In the genomic region with DNA sequence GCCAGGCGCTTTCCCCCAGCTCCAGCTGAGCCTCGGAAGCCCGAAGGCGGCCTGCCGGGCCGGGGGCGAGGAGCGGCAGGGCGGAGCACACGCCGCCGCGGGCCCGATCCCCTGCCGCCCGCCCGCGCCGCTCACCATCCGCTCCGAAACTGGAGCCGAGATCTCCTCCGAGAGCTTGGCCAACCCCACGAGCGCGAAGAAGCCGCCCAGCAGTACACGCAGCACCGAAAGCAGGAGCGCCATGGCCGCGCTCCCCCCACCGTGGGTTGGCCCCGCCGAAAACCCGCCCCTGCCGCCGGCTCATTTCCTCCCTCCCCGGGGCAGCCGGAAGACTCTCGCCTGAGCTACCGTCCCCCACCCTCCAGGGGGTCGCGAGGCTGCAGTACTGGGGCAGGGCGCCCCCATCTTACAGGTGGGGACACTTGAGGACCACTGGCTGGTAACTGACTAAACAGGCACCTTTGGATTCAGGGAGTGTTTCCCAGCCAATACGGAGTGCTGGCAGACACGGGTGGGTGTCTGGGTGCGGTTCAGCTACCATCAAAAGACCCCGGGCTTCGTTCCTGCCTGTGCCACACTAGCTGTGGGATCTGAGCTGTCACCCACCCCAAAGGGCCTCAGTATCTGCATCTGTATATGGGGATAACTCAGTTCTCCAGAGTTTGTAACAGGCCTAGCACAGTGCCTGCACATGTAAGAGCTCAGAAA, we compare ENCODE assay signal across 8 cellular contexts. TPM values are rescaled to one million over a fixed set of nuclear protein-coding genes. Genes with fewer than 3 reads are reported as not detected.
DNase-seq lines count a peak whose midpoint lies in the region; ATAC-seq and TF ChIP-seq lines count a peak whose summit lies in the region.

TMEM35B (minus strand) TSS at position 285 of the 708 bp plus-strand sequence; CDS start at position 243, 42 bp downstream.

- CTCF ChIA-PET in T-cell (lab: Charles Lee) = interaction anchor here (0.6 to 1.0 kb wide), 5 partner anchors 8 to 314 kb away, joined by 3 to 4 read pairs (median 3); no protein-coding TSS in a partner anchor

- H3K27me3 ChIP-seq in HUES6 (ENCODE audit: control insufficient read depth, insufficient read depth, low read length) = no peaks in the 10 kb centered on the region
- H3K27me3 ChIP-seq in upper lobe of right lung = no peaks in the 10 kb centered on the region

- H3K27ac Mint-ChIP-seq in T-cell (peak within 1 kb of the TSS; percentile 94 to 96), progenitor cell of endocrine pancreas (peak within 1 kb of the TSS; percentile 89)

- H3K9me3 Mint-ChIP-seq in T-cell = no peaks in the 10 kb centered on the region
- H3K9me3 Mint-ChIP-seq in progenitor cell of endocrine pancreas (ENCODE audit: low read depth) = no peaks in the 10 kb centered on the region

- POLR2A ChIA-PET in T-cell (lab: Charles Lee) = interaction anchor here in 1 of 2 donors (0.6 kb wide), 1 partner anchor 8 kb away, joined by 3 read pairs; no protein-coding TSS in a partner anchor

- peak; percentile 32 for DNase-seq in DMS79 (lab: John Stamatoyannopoulos, UW)
- DNase-seq in T-cell = peak; percentile 67 to 84 (median 76)
- DNase-seq in left cardiac atrium = peak; percentile 77
- DNase-seq in progenitor cell of endocrine pancreas (ENCODE audit: low spot score, unreplicated experiment) = peak; percentile 19
- DNase-seq in upper lobe of right lung = peak; percentile 88

- ATAC-seq in GM21381 (IDR thresholded peaks at IDR 0.05; ENCODE audit: unreplicated experiment) (peak; percentile 75), T-cell (replicated peaks in 1 of 4) (peak; percentile 92 to 97 (median 96)), left cardiac atrium (peak; percentile 95), upper lobe of right lung (peak; percentile 94)

- H3K36me3 Mint-ChIP-seq in T-cell (peaks cover 19% of the 10 kb centered on the region), progenitor cell of endocrine pancreas (ENCODE audit: insufficient read depth) (peaks cover 3% of the 10 kb centered on the region)

- H3K36me3 ChIP-seq in HUES6 (ENCODE audit: control insufficient read depth, insufficient read depth, low read length) (peaks cover 4% of the 10 kb centered on the region), upper lobe of right lung (peaks cover 21% of the 10 kb centered on the region)

- H3K27me3 Mint-ChIP-seq in T-cell (no peaks in the 10 kb centered on the region), progenitor cell of endocrine pancreas (no peaks in the 10 kb centered on the region)

- no peaks in the 10 kb centered on the region for H3K9me3 ChIP-seq in HUES6 (ENCODE audit: control insufficient read depth, insufficient read depth, low read depth, low read length)
- H3K9me3 ChIP-seq in upper lobe of right lung = no peaks in the 10 kb centered on the region

- H3K9ac ChIP-seq in HUES6 (ENCODE audit: low read length) = peak within 1 kb of the TSS; percentile 84

- WGBS in adipose tissue, 3 donors = 0 to 1% (median 0%) methylated on average over 40 to 50 of the region's 50 CpGs

- intact Hi-C loops in left cardiac atrium (cut with DNase I) (loop anchor here in 1 of 2 donors (10.0 kb wide), 1 partner anchor 120 kb away; no protein-coding TSS in a partner anchor), upper lobe of right lung (cut with DNase I) (no loop called here)

- H3K4me3 ChIP-seq in HUES6 (ENCODE audit: low read depth, low read length) (peak within 1 kb of the TSS; percentile 73), upper lobe of right lung (peak within 1 kb of the TSS; percentile 84)

- H3K4me1 ChIP-seq in HUES6 (ENCODE audit: control insufficient read depth, insufficient read depth, low read length) (peaks cover 10% of the 10 kb centered on the region), upper lobe of right lung (peaks cover 15% of the 10 kb centered on the region)

- H3K27ac ChIP-seq in HUES6 (ENCODE audit: low read depth, low read length) (peak within 1 kb of the TSS; percentile 84; the same call in 1 of the 2 replicates), adipose tissue (ENCODE audit: low read depth, low read length) (peak within 1 kb of the TSS; percentile 30), upper lobe of right lung (peak within 1 kb of the TSS; percentile 90)

- TF ChIP-seq CTCF in progenitor cell of endocrine pancreas (IDR thresholded peaks at IDR 0.05; ENCODE audit: unreplicated experiment) (peak; percentile 20), upper lobe of right lung (IDR thresholded peaks at IDR 0.05) (no peak)

- H3K4me1 Mint-ChIP-seq in T-cell = peaks cover 30 to 62% (median 52%) of the 10 kb centered on the region in 3 donors
- peaks cover 9% of the 10 kb centered on the region for H3K4me1 Mint-ChIP-seq in progenitor cell of endocrine pancreas (ENCODE audit: low read depth)

- peak within 1 kb of the TSS; percentile 93 to 99 (median 97) for H3K4me3 Mint-ChIP-seq in T-cell
- H3K4me3 Mint-ChIP-seq in progenitor cell of endocrine pancreas (ENCODE audit: low read depth) = peak within 1 kb of the TSS; percentile 90

RNA-seq across cellular contexts. Expression of gene TMEM35B, which starts in this region (rescaled TPM):
- 10 to 100 TPM; 12.4 to 51.6 (median 41.8) TPM for total RNA-seq in T-cell
- polyA plus RNA-seq in adipose tissue = 10 to 100 TPM; 26.7 to 55.1 (median 51.8) TPM
- total RNA-seq in left cardiac atrium = 10 to 100 TPM; 16.9 to 19.2 TPM
- 8.8 and 10.0 TPM in 2 replicates for total RNA-seq in progenitor cell of endocrine pancreas
- 50.9 TPM for total RNA-seq in upper lobe of right lung

Comparison
In these comparisons a context has a peak if more than half of its experiments do, and no peak if none do; other contexts are left out.
1. Peak in every context shown above with its lines: DNase-seq, ATAC-seq, H3K4me3 ChIP-seq and H3K27ac ChIP-seq.
2. DNase-seq: peak in every context shown above with its lines; median percentile 88 in upper lobe of right lung; 77 in left cardiac atrium; 76 in T-cell; 32 in DMS79; 19 in progenitor cell of endocrine pancreas.
3. H3K27ac ChIP-seq: peak in every context shown above with its lines; median percentile 90 in upper lobe of right lung; 84 in HUES6; 30 in adipose tissue.